In the genomic region with DNA sequence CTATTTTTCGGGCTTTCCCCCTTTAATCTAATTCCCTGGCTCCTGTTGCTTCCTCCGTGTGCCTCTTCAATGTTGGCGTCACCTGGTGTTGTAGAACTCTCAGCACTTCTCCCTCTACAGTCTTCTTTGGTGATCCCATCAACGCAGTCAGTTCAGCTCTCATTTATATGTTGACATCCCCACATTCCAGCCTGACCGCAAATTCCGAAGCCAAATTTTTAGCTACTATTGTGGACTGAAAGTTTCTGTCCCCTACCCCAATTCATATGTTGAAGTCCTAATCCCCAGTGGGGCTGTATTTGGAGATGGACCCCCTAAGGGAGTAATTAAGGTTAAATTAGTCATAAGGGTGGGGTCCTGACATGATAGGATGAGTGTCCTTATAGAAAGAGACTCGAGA, we compare ENCODE assay signal across 24 cellular contexts.
"Had no signal": no experiment of that assay in that cellular context is flagged by ENCODE, and none has a peak within 500 bp of the region (broad histone marks: within the 10 kb centered on the region; RNA-seq: fewer than 3 reads in every experiment).

No MANE protein-coding gene starts in this region.

- DNase-seq: IMR-90, Karpas-422, KG1, MG63, NCI-H1092, NCI-H1436, NCI-H187, NCI-H2029, NCI-H2081 treated with DMSO at 0.1 percent for 48 hours, NCI-H2171, NCI-H226, NCI-H446, NCI-H510A, NCI-H524 treated with DMSO at 0.1 percent for 48 hours, NCI-H69, NCI-H774, OCI-M1, PC-9, Peyer's patch, Right ventricle myocardium superior, SIG-M5 had no signal

- H3K4me2 ChIP-seq: PC-9 had no signal

- H3K27me3 ChIP-seq: MG63, Peyer's patch, SJSA1 had no signal

- H3K9me3 ChIP-seq: MG63, Peyer's patch, SJSA1 had no signal

- H2AFZ ChIP-seq: PC-9 had no signal

- H3K27ac ChIP-seq: PC-9, Peyer's patch, SJSA1, SK-N-MC had no signal

- H3K4me3 ChIP-seq: MG63, PC-9, Peyer's patch, SJSA1, SK-N-MC had no signal

- FAIRE-seq: HepG2 had no signal

- H3K4me1 ChIP-seq: Peyer's patch had no signal

- H3K36me3 ChIP-seq: MG63, Peyer's patch, SJSA1 had no signal
